Comparison of ENCODE assay signal across 22 cellular contexts in the genomic region with DNA sequence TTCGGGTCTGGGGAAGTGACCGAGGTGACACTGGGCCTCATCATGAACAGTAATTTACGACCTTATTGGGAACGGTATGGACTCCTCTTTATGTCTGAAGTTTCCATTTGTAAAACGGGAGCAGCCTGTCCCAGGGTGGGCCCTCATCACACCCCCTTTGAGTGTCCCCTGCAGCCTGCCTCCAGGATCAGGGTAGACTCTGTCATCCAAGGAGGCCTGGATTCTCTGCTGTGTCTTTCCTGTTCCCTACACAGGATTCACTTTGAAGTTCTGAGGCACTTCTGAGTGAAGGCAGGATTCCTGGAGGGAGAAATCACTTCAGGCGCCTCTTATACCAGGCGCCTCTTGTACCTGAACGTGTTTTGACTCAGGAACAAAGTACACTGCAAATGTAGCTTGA.
DNase-seq lines count a peak whose midpoint lies in the region; ATAC-seq, FAIRE-seq and TF ChIP-seq lines count a peak whose summit lies in the region.
"Had no signal": no experiment of that assay in that cellular context is flagged by ENCODE, and none has a peak within 500 bp of the region (broad histone marks: within the 10 kb centered on the region; RNA-seq: fewer than 3 reads in every experiment).

No MANE protein-coding gene starts in this region.

- H3K27ac Mint-ChIP-seq in osteocyte (ENCODE audit: unreplicated experiment), result no peak overlapping the region
- H3K27ac Mint-ChIP-seq: HFFc6 had no signal

- H4K20me1 ChIP-seq in PC-9 (ENCODE audit: insufficient read depth) (no peaks in the 10 kb centered on the region), hepatocyte (ENCODE audit: insufficient read depth, poor library complexity, severe bottlenecking) (no peaks in the 10 kb centered on the region), GM23248 (ENCODE audit: insufficient read depth) (no peaks in the 10 kb centered on the region)

- H3K36me3 Mint-ChIP-seq in osteocyte (ENCODE audit: unreplicated experiment), result no peaks in the 10 kb centered on the region

- peaks cover 14% of the 10 kb centered on the region; the same call in 1 of the 2 replicates for H3F3A ChIP-seq in PC-9 (ENCODE audit: insufficient read depth, low read depth)
- H3F3A ChIP-seq in GM23248 (ENCODE audit: insufficient read depth), result peaks cover 4% of the 10 kb centered on the region; the same call in 1 of the 2 replicates

- H3K9me3 Mint-ChIP-seq in osteocyte (ENCODE audit: unreplicated experiment), result no peaks in the 10 kb centered on the region
- H3K9me3 Mint-ChIP-seq: CD8-positive, alpha-beta memory T cell; HFFc6 had no signal

- H3K9me3 ChIP-seq in A549 (no peaks in the 10 kb centered on the region), PC-9 (ENCODE audit: insufficient read depth, low read depth) (no peaks in the 10 kb centered on the region), hepatocyte (ENCODE audit: low read depth) (no peaks in the 10 kb centered on the region), GM23248 (ENCODE audit: low read depth) (no peaks in the 10 kb centered on the region)
- H3K9me3 ChIP-seq: BE2C had no signal

- no peaks in the 10 kb centered on the region for H3K4me1 Mint-ChIP-seq in osteocyte (ENCODE audit: unreplicated experiment)
- H3K4me1 Mint-ChIP-seq: CD4-positive, CD25-positive, alpha-beta regulatory T cell; CD8-positive, alpha-beta memory T cell had no signal

- POLR2A ChIA-PET in A549 (lab: Yijun Ruan, JAX), result no interaction called here
- POLR2A ChIA-PET in PC-9 (lab: Charles Lee; ENCODE audit: unreplicated experiment), result no interaction called here

- H3K9me2 ChIP-seq in PC-9 (ENCODE audit: insufficient read depth), result no peaks in the 10 kb centered on the region
- H3K9me2 ChIP-seq in hepatocyte (replicated peaks; ENCODE audit: insufficient read depth), result no peaks in the 10 kb centered on the region
- no peaks in the 10 kb centered on the region for H3K9me2 ChIP-seq in GM23248 (ENCODE audit: insufficient read depth)

- H3K9ac ChIP-seq in GM23248, result no peak overlapping the region

- 84% methylated on average over 8 of the region's 8 CpGs for WGBS in A549 (ENCODE audit: missing lambda C conversion rate)
- WGBS in hepatocyte (ENCODE audit: low lambda C conversion rate, missing lambda C conversion rate), result 73% methylated on average over 8 of the region's 8 CpGs
- 95 to 96% methylated on average over 8 of the region's 8 CpGs for WGBS in GM23248 (ENCODE audit: low coverage in 1 of 2, low lambda C conversion rate in 2 of 2, missing lambda C conversion rate in 2 of 2), 2 experiments

- CTCF ChIA-PET in A549 (lab: Yijun Ruan, JAX), result no interaction called here
- CTCF ChIA-PET in PC-9 (lab: Charles Lee), result no interaction called here

- H3K79me2 ChIP-seq in PC-9 (ENCODE audit: low read depth) (no peaks in the 10 kb centered on the region), hepatocyte (no peaks in the 10 kb centered on the region), GM23248 (ENCODE audit: insufficient read depth) (no peaks in the 10 kb centered on the region)

- no peak for TF ChIP-seq POLR2A in A549 (IDR thresholded peaks at IDR 0.05; ENCODE audit: low read length)

- in situ Hi-C loops in GM23248 (cut with MboI), result no loop called here

- TF ChIP-seq CTCF in A549 (IDR thresholded peaks at IDR 0.05) (no peak), PC-9 (conservative IDR thresholded peaks at IDR 0.05) (no peak), hepatocyte (IDR thresholded peaks at IDR 0.05; ENCODE audit: poor library complexity) (no peak), osteocyte (IDR thresholded peaks at IDR 0.05) (no peak)

- no peaks in the 10 kb centered on the region for H3K36me3 ChIP-seq in PC-9 (ENCODE audit: low read depth)
- H3K36me3 ChIP-seq in hepatocyte (replicated peaks; ENCODE audit: insufficient read depth, low read depth), result no peaks in the 10 kb centered on the region
- H3K36me3 ChIP-seq in GM23248 (ENCODE audit: low read depth), result no peaks in the 10 kb centered on the region
- H3K36me3 ChIP-seq: BE2C had no signal

- BruUV-seq in PC-9 (replicated peaks; lab: Mats Ljungman, UMichigan), result no TSS peak

- no peak overlapping the region for H3K4me3 ChIP-seq in A549
- no peak overlapping the region for H3K4me3 ChIP-seq in PC-9
- H3K4me3 ChIP-seq in hepatocyte, result no peak overlapping the region
- H3K4me3 ChIP-seq in GM23248, result no peak overlapping the region

- no peak for TF ChIP-seq EP300 in A549 (IDR thresholded peaks at IDR 0.05)

- H2AFZ ChIP-seq in PC-9 (no peak overlapping the region), hepatocyte (no peak overlapping the region), GM23248 (no peak overlapping the region)

- no peaks in the 10 kb centered on the region for H3K27me3 ChIP-seq in PC-9 (ENCODE audit: insufficient read depth, low read depth)
- no peaks in the 10 kb centered on the region for H3K27me3 ChIP-seq in hepatocyte
- no peaks in the 10 kb centered on the region for H3K27me3 ChIP-seq in GM23248 (replicated peaks; ENCODE audit: insufficient read depth)

- peaks cover 31% of the 10 kb centered on the region for H3K4me1 ChIP-seq in A549
- H3K4me1 ChIP-seq in PC-9 (replicated peaks; ENCODE audit: insufficient read depth), result peaks cover 16% of the 10 kb centered on the region
- H3K4me1 ChIP-seq in hepatocyte (ENCODE audit: insufficient read depth), result peaks cover 14% of the 10 kb centered on the region
- H3K4me1 ChIP-seq in GM23248 (ENCODE audit: insufficient read depth), result no peaks in the 10 kb centered on the region
- H3K4me1 ChIP-seq: BE2C had no signal

- TF ChIP-seq RAD21 in A549 (conservative IDR thresholded peaks at IDR 0.05 in 1 of 2, IDR thresholded peaks at IDR 0.05 in 1 of 2), result no peak

- FAIRE-seq in A549 (lab: Jason Lieb, UNC), result no peak
- FAIRE-seq: G401.6, GM12891, GM19239, H54, HTR-8/SVneo had no signal

- intact Hi-C loops in PC-9 (cut with micrococcal nuclease; ENCODE audit: unreplicated experiment), result no loop called here

- peaks cover 19% of the 10 kb centered on the region for H3K27me3 Mint-ChIP-seq in osteocyte (ENCODE audit: unreplicated experiment)
- H3K27me3 Mint-ChIP-seq: CD4-positive, CD25-positive, alpha-beta regulatory T cell had no signal

- H3K27ac ChIP-seq in A549 (peak overlapping the region; percentile 73 to 79), PC-9 (0 out of 2 replicates have a peak overlapping the region, but pooled peaks have one; percentile 19), hepatocyte (peak overlapping the region; percentile 61), GM23248 (no peak overlapping the region)

- DNase-seq in A549 (ENCODE audit: low read depth in 1 of 2, low spot score in 1 of 2), result no peak
- no peak for DNase-seq in PC-9
- DNase-seq in hepatocyte (ENCODE audit: low spot score), result no peak
- peak; percentile 46 for DNase-seq in osteocyte (ENCODE audit: extremely low spot score, unreplicated experiment)
- DNase-seq in anterior cingulate cortex (lab: John Stamatoyannopoulos, UW), result no peak
- DNase-seq in GM23248, result no peak
- DNase-seq in effector CD8-positive, alpha-beta T cell (lab: John Stamatoyannopoulos, UW), result no peak
- DNase-seq: 8988T; BE2C; C1 segment of cervical spinal cord; CD4-positive, CD25-positive, alpha-beta regulatory T cell; CD8-positive, alpha-beta memory T cell; DMS 273 treated with DMSO at 0.1 percent for 48 hours; DND-41; HCEC 1CT; HFFc6; IMR-90 had no signal

- no peak for ATAC-seq in A549

- H3K4me2 ChIP-seq in A549 (peak overlapping the region; percentile 66; the same call in 2 of the 3 replicates), PC-9 (peak overlapping the region; percentile 62; the same call in 1 of the 2 replicates), hepatocyte (no peak overlapping the region), GM23248 (ENCODE audit: unreplicated experiment) (no peak overlapping the region)

- H3K4me3 Mint-ChIP-seq in osteocyte (ENCODE audit: unreplicated experiment), result no peak overlapping the region
- H3K4me3 Mint-ChIP-seq: CD4-positive, CD25-positive, alpha-beta regulatory T cell; CD8-positive, alpha-beta memory T cell; HFFc6 had no signal

TF ChIP-seq in A549, 52 proteins besides CTCF, POLR2A, EP300 and RAD21:
- no peak for TF ChIP-seq FOXS1 (CRISPR knock-in tag; IDR thresholded peaks at IDR 0.05)
- TF ChIP-seq HEYL (CRISPR knock-in tag; IDR thresholded peaks at IDR 0.05), result no peak
- TF ChIP-seq CBX8 (IDR thresholded peaks at IDR 0.05), result no peak
- no peak for TF ChIP-seq CBX2 (IDR thresholded peaks at IDR 0.05; ENCODE audit: borderline replicate concordance, low read depth)
- no peak for TF ChIP-seq HOXB13 (CRISPR knock-in tag; IDR thresholded peaks at IDR 0.05; ENCODE audit: low read depth)
- no peak for TF ChIP-seq EHF (CRISPR knock-in tag; IDR thresholded peaks at IDR 0.05)
- no peak for TF ChIP-seq MYC (IDR thresholded peaks at IDR 0.05; ENCODE audit: borderline replicate concordance, low read length)
- TF ChIP-seq JUN (IDR thresholded peaks at IDR 0.05), result no peak
- no peak for TF ChIP-seq ESRRA (IDR thresholded peaks at IDR 0.05; ENCODE audit: borderline replicate concordance, low read length)
- no peak for TF ChIP-seq HOXB5 (CRISPR knock-in tag; IDR thresholded peaks at IDR 0.05)
- no peak for TF ChIP-seq GATA3 (IDR thresholded peaks at IDR 0.05; ENCODE audit: borderline replicate concordance)
- no peak for TF ChIP-seq TP53 (CRISPR knock-in tag; IDR thresholded peaks at IDR 0.05)
- no peak for TF ChIP-seq SREBF2 (IDR thresholded peaks at IDR 0.05)
TF ChIP-seq in A549: peak in this region for 0.

Comparison
In these comparisons a context has a peak if more than half of its experiments do, and no peak if none do; other contexts are left out.
1. H3K4me2 ChIP-seq: peak in A549 (single experiment) and PC-9 (single experiment); none in hepatocyte (single experiment) and GM23248 (single experiment).